Comparison of ENCODE assay signal across 9 cellular contexts in the genomic region with DNA sequence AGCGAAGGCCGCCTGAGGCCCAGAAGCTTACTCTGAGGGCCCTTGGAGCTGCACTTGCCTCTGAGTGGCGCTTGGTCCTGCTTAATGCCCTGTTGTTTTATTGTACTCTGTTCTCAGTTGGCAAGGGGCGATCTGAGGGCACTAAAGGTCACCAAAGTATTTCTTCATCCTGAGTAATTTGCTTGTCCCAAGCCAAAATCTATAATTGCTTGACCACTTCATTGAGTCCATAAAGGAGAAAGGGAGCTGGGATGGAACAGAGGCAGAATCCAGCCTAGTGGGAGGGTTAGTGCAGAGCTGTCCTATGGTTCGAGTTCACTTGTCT. TPM values are rescaled to one million over a fixed set of nuclear protein-coding genes. Genes with fewer than 3 reads are reported as not detected.
DNase-seq lines count a peak whose midpoint lies in the region; ATAC-seq and TF ChIP-seq lines count a peak whose summit lies in the region.
"Had no signal": no experiment of that assay in that cellular context is flagged by ENCODE, and none has a peak within 500 bp of the region (broad histone marks: within the 10 kb centered on the region; RNA-seq: fewer than 3 reads in every experiment).

No MANE protein-coding gene starts in this region.

- CTCF ChIA-PET in BJ (lab: Yijun Ruan, JAX), result interaction anchor here (0.8 to 22.5 kb wide), 9 partner anchors 12 to 199 kb away, joined by 3 to 679 read pairs (median 6); no protein-coding TSS in a partner anchor

- H3K9ac ChIP-seq in neuronal stem cell (ENCODE audit: low read depth, low read length, poor library complexity), result no peak overlapping the region

- DNase-seq in BJ (ENCODE audit: low read depth), result no peak
- DNase-seq in LNCaP clone FGC (ENCODE audit: low read depth), result no peak
- no peak for DNase-seq in choroid plexus epithelial cell (ENCODE audit: low read depth)
- no peak for DNase-seq in neuronal stem cell (ENCODE audit: low spot score)
- no peak for DNase-seq in AG20443 (ENCODE audit: low spot score)
- no peak for DNase-seq in activated CD4-positive, CD25-positive, alpha-beta regulatory T cell treated with anti-CD3 and anti-CD28 coated beads, Interleukin-2, amount 50 U/mL, for 72 hours
- DNase-seq: GF-D8 had no signal

- H2AK5ac ChIP-seq in neuronal stem cell (ENCODE audit: low read depth, low read length), result no peak overlapping the region

- no peak overlapping the region for H3K18ac ChIP-seq in neuronal stem cell (ENCODE audit: low read length)

- H4K8ac ChIP-seq in neuronal stem cell (ENCODE audit: low read depth, low read length), result no peak overlapping the region

- no CpG with 5 or more reads among the region's 5 CpGs for WGBS in neuronal stem cell (ENCODE audit: extremely low coverage in 2 of 2, insufficient read length in 2 of 2, insufficient replicate concordance in 1 of 2), 2 donors

- ATAC-seq in HG02798 (IDR thresholded peaks at IDR 0.05; ENCODE audit: poor library complexity, unreplicated experiment) (no peak), GM19452 (IDR thresholded peaks at IDR 0.05; ENCODE audit: unreplicated experiment) (no peak)

- no peak for TF ChIP-seq CTCF in BJ (IDR thresholded peaks at IDR 0.05; ENCODE audit: insufficient read depth, low read depth, low read length)
- TF ChIP-seq CTCF in LNCaP clone FGC (IDR thresholded peaks at IDR 0.05; ENCODE audit: control insufficient read depth, extremely low read depth, insufficient read depth), result no peak
- TF ChIP-seq CTCF in choroid plexus epithelial cell (conservative IDR thresholded peaks at IDR 0.05; ENCODE audit: low read depth, low read length), result no peak

- no peak overlapping the region for H2BK5ac ChIP-seq in neuronal stem cell (ENCODE audit: low read length)

- no peak overlapping the region for H2BK120ac ChIP-seq in neuronal stem cell (ENCODE audit: low read depth, low read length)

- H4K91ac ChIP-seq in neuronal stem cell (ENCODE audit: low read depth, low read length, poor library complexity), result no peak overlapping the region

- peaks cover 28 to 29% of the 10 kb centered on the region in 2 donors for H3K4me1 ChIP-seq in neuronal stem cell (ENCODE audit: control insufficient read depth in 2 of 2, insufficient read depth in 1 of 2, low read depth in 1 of 2, low read length in 2 of 2)

- H3K27me3 ChIP-seq in BJ (ENCODE audit: control insufficient read depth, insufficient read depth, low read length), result peaks cover 2% of the 10 kb centered on the region; the same call in 1 of the 2 replicates
- no peaks in the 10 kb centered on the region for H3K27me3 ChIP-seq in neuronal stem cell (ENCODE audit: control insufficient read depth in 3 of 3, insufficient read depth in 3 of 3, low read depth in 1 of 3, low read length in 3 of 3)

- H3K23ac ChIP-seq in neuronal stem cell (ENCODE audit: low read depth, low read length, poor library complexity), result no peak overlapping the region

- POLR2A ChIA-PET in BJ (lab: Charles Lee), result interaction anchor here (0.7 kb wide), 1 partner anchor 24 kb away, joined by 3 read pairs; no protein-coding TSS in a partner anchor

- H2BK12ac ChIP-seq in neuronal stem cell (ENCODE audit: low read length), result no peak overlapping the region

- H3K14ac ChIP-seq in neuronal stem cell (ENCODE audit: low read length), result no peak overlapping the region

- no peak overlapping the region for H3K4ac ChIP-seq in neuronal stem cell (ENCODE audit: low read length)

- no peak overlapping the region for H3K4me2 ChIP-seq in neuronal stem cell (ENCODE audit: insufficient read depth, low read length, poor library complexity, severe bottlenecking)

- H3K4me3 ChIP-seq in BJ (ENCODE audit: low read depth, low read length), result peak overlapping the region; percentile 84
- peak overlapping the region; percentile 84 for H3K4me3 ChIP-seq in LNCaP clone FGC (ENCODE audit: low read depth, low read length)
- peak overlapping the region; percentile 92 for H3K4me3 ChIP-seq in choroid plexus epithelial cell (ENCODE audit: low read depth, low read length)
- H3K4me3 ChIP-seq in neuronal stem cell (ENCODE audit: low read length in 2 of 2), result peak overlapping the region in 1 of 2 donors; percentile 96

- H3K9me3 ChIP-seq in neuronal stem cell (replicated peaks in 1 of 2; ENCODE audit: control insufficient read depth in 2 of 2, insufficient read depth in 1 of 2, low read depth in 1 of 2, low read length in 2 of 2), result no peaks in the 10 kb centered on the region

- H2AFZ ChIP-seq in neuronal stem cell (ENCODE audit: low read length), result peak overlapping the region; percentile 75

- no peak overlapping the region for H2BK15ac ChIP-seq in neuronal stem cell (ENCODE audit: low read length)

- H3K27ac ChIP-seq in neuronal stem cell (replicated peaks; ENCODE audit: low read length), result peak overlapping the region; percentile 37

- H3K79me1 ChIP-seq in neuronal stem cell (ENCODE audit: low read depth, low read length), result no peaks in the 10 kb centered on the region

- no peaks in the 10 kb centered on the region for H3K36me3 ChIP-seq in BJ (ENCODE audit: control insufficient read depth, insufficient read depth, low read length)
- H3K36me3 ChIP-seq in neuronal stem cell (replicated peaks in 1 of 2; ENCODE audit: control insufficient read depth in 2 of 2, insufficient read depth in 2 of 2, low read length in 2 of 2), result peaks cover 8 to 32% of the 10 kb centered on the region in 2 donors

RNA-seq across cellular contexts. Expression of a gene that starts 0.4 kb away (rescaled TPM):
- 3.4 and 5.8 TPM in 2 replicates for polyA plus RNA-seq in BJ (2011; rRNA removed)
- polyA minus RNA-seq in BJ (2011; rRNA and poly(A)+ RNA removed), result 7.6 and 8.7 TPM in 2 replicates
- 55.9 TPM for polyA plus RNA-seq in neuronal stem cell (2013, experiment 1 of 2)
- 57.2 TPM for polyA plus RNA-seq in neuronal stem cell (2013, experiment 2 of 2)

RNA-seq across cellular contexts. Expression of a gene that starts 34.8 kb away (rescaled TPM):
- not detected in 2 replicates for polyA plus RNA-seq in BJ (2011; rRNA removed)
- polyA minus RNA-seq in BJ (2011; rRNA and poly(A)+ RNA removed), result 0.43 TPM in 1 of 2 replicates, not detected in the other
- polyA plus RNA-seq in neuronal stem cell (2013, experiment 1 of 2), result 87.2 TPM
- 86.1 TPM for polyA plus RNA-seq in neuronal stem cell (2013, experiment 2 of 2)
